Comparison of ENCODE assay signal across 10 cellular contexts in the genomic region with DNA sequence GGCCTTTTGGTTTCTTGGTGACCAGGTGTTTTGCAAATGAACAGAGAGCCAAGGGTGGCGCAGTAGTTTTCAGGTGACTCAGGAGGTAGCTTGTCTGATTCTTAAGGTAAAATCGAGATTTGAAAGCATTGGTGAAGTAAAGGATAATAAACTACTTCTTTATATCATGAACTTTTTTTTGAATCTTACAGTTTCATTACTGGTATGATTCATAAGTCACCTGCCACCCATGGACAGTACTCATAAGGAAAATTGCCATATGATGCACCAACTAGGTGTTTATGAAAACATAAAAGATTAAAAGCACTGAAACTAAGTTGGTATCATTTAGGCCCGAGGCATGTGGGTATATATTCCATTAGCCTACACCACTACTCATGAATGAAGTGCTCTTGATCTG.
DNase-seq lines count a peak whose midpoint lies in the region; ATAC-seq and TF ChIP-seq lines count a peak whose summit lies in the region.
"Had no signal": no experiment of that assay in that cellular context is flagged by ENCODE, and none has a peak within 500 bp of the region (broad histone marks: within the 10 kb centered on the region; RNA-seq: fewer than 3 reads in every experiment).

No MANE protein-coding gene starts in this region.

- DNase-seq in fibroblast of lung (ENCODE audit: low read depth in 2 of 2): no peak
- DNase-seq in SJCRH30: no peak
- DNase-seq in SW 1271 (lab: John Stamatoyannopoulos, UW): no peak
- no peak for DNase-seq in DMS153 treated with DMSO at 0.1 percent for 48 hours (lab: John Stamatoyannopoulos, UW; ENCODE audit: unreplicated experiment)
- no peak for DNase-seq in activated T-helper 2 cell treated with anti-CD3 and anti-CD28 coated beads, Interferon-gamma antibody, Interleukin-2, Interleukin-4, amounts not matched to agents 10 μg/mL and 5 μg/mL and 100 μg/mL, durations not matched to agents 14 hours and 24 hours and 36 hours (ENCODE audit: low spot score)
- DNase-seq: endodermal cell had no signal

- no peak overlapping the region for H2AFZ ChIP-seq in fibroblast of lung (ENCODE audit: low read length)

- H3K4me1 Mint-ChIP-seq in activated T-helper 2 cell treated with anti-CD3 and anti-CD28 coated beads, Interferon-gamma antibody, Interleukin-2, Interleukin-4, amounts not matched to agents 10 μg/mL and 5 μg/mL and 100 μg/mL, durations not matched to agents 14 hours and 24 hours and 36 hours (ENCODE audit: low read depth): peaks cover 4% of the 10 kb centered on the region

- peaks cover 7% of the 10 kb centered on the region for H4K20me1 ChIP-seq in fibroblast of lung (ENCODE audit: control insufficient read depth, extremely low read depth, insufficient read depth, low read length)

- TF ChIP-seq POLR2A in GM18505 (IDR thresholded peaks at IDR 0.05; ENCODE audit: borderline replicate concordance, extremely low read depth, insufficient read depth, insufficient read length): no peak

- H3K27ac Mint-ChIP-seq in activated T-helper 2 cell treated with anti-CD3 and anti-CD28 coated beads, Interferon-gamma antibody, Interleukin-2, Interleukin-4, amounts not matched to agents 10 μg/mL and 5 μg/mL and 100 μg/mL, durations not matched to agents 14 hours and 24 hours and 36 hours: no peak overlapping the region
- H3K27ac Mint-ChIP-seq: endodermal cell had no signal

- H3K27me3 Mint-ChIP-seq in activated T-helper 2 cell treated with anti-CD3 and anti-CD28 coated beads, Interferon-gamma antibody, Interleukin-2, Interleukin-4, amounts not matched to agents 10 μg/mL and 5 μg/mL and 100 μg/mL, durations not matched to agents 14 hours and 24 hours and 36 hours (ENCODE audit: low read depth): peaks cover 7% of the 10 kb centered on the region

- H3K36me3 ChIP-seq in fibroblast of lung (ENCODE audit: control insufficient read depth, insufficient read depth, low read length) (peaks cover 2% of the 10 kb centered on the region), SJCRH30 (peaks cover 4% of the 10 kb centered on the region)

- peak overlapping the region; percentile 48 for H3K4me2 ChIP-seq in fibroblast of lung (ENCODE audit: extremely low read depth, insufficient read depth, low read length)

- H3K27ac ChIP-seq in fibroblast of lung (ENCODE audit: insufficient read depth, low read length): no peak overlapping the region
- H3K27ac ChIP-seq in SJCRH30: no peak overlapping the region
- H3K27ac ChIP-seq: skin epidermis had no signal

- intact Hi-C loops in activated T-helper 2 cell treated with anti-CD3 and anti-CD28 coated beads, Interferon-gamma antibody, Interleukin-2, Interleukin-4, amounts not matched to agents 10 μg/mL and 5 μg/mL and 100 μg/mL, durations not matched to agents 14 hours and 24 hours and 36 hours (cut with micrococcal nuclease): loop anchor here (5.0 kb wide), 1 partner anchor 52 kb away; no protein-coding TSS in a partner anchor

- H3K36me3 Mint-ChIP-seq in activated T-helper 2 cell treated with anti-CD3 and anti-CD28 coated beads, Interferon-gamma antibody, Interleukin-2, Interleukin-4, amounts not matched to agents 10 μg/mL and 5 μg/mL and 100 μg/mL, durations not matched to agents 14 hours and 24 hours and 36 hours (ENCODE audit: low read depth): no peaks in the 10 kb centered on the region

- peaks cover 38% of the 10 kb centered on the region for H3K79me2 ChIP-seq in fibroblast of lung (ENCODE audit: control insufficient read depth, insufficient read depth, low read length)

- H3K27me3 ChIP-seq in fibroblast of lung (ENCODE audit: control insufficient read depth, insufficient read depth, low read length) (no peaks in the 10 kb centered on the region), SJCRH30 (no peaks in the 10 kb centered on the region)

- TF ChIP-seq CTCF in fibroblast of lung (conservative IDR thresholded peaks at IDR 0.05 in 1 of 2, IDR thresholded peaks at IDR 0.05 in 1 of 2; ENCODE audit: low read depth in 1 of 2, low read length in 2 of 2): no peak

- H3K4me3 Mint-ChIP-seq in activated T-helper 2 cell treated with anti-CD3 and anti-CD28 coated beads, Interferon-gamma antibody, Interleukin-2, Interleukin-4, amounts not matched to agents 10 μg/mL and 5 μg/mL and 100 μg/mL, durations not matched to agents 14 hours and 24 hours and 36 hours (ENCODE audit: low read depth): no peak overlapping the region
- H3K4me3 Mint-ChIP-seq: endodermal cell had no signal

- no peak overlapping the region for H3K4me3 ChIP-seq in fibroblast of lung (replicated peaks in 1 of 4; ENCODE audit: control extremely low read depth in 1 of 4, insufficient read depth in 1 of 4, low read depth in 3 of 4, low read length in 4 of 4)
- H3K4me3 ChIP-seq in SJCRH30: no peak overlapping the region
- H3K4me3 ChIP-seq: skin epidermis had no signal

- ATAC-seq in GM18505 (IDR thresholded peaks at IDR 0.05; ENCODE audit: unreplicated experiment) (peak; percentile 66), GM19463 (IDR thresholded peaks at IDR 0.05; ENCODE audit: unreplicated experiment) (peak; percentile 76), HG03432 (IDR thresholded peaks at IDR 0.05; ENCODE audit: unreplicated experiment) (peak; percentile 78)

- H3K9ac ChIP-seq in fibroblast of lung (ENCODE audit: insufficient read depth, low read length): no peak overlapping the region

- peaks cover 9% of the 10 kb centered on the region for H3K4me1 ChIP-seq in fibroblast of lung (ENCODE audit: control insufficient read depth, extremely low read depth, insufficient read depth, low read length)
- no peaks in the 10 kb centered on the region for H3K4me1 ChIP-seq in SJCRH30

- no peaks in the 10 kb centered on the region for H3K9me3 ChIP-seq in fibroblast of lung (ENCODE audit: control insufficient read depth, insufficient read depth, low read depth, low read length)
- H3K9me3 ChIP-seq in SJCRH30 (replicated peaks): 0 out of 2 replicates have a peak, but pooled peaks cover 5% of the 10 kb centered on the region

- no peaks in the 10 kb centered on the region for H3K9me3 Mint-ChIP-seq in activated T-helper 2 cell treated with anti-CD3 and anti-CD28 coated beads, Interferon-gamma antibody, Interleukin-2, Interleukin-4, amounts not matched to agents 10 μg/mL and 5 μg/mL and 100 μg/mL, durations not matched to agents 14 hours and 24 hours and 36 hours
- H3K9me3 Mint-ChIP-seq: endodermal cell had no signal
